14 cellular contexts compared by ENCODE assay signal in genomic region chr17:35569405-35569804, GRCh38. TPM values are rescaled to one million over a fixed set of nuclear protein-coding genes. Genes with fewer than 3 reads are reported as not detected.
DNase-seq lines count a peak whose midpoint lies in the region; ATAC-seq and TF ChIP-seq lines count a peak whose summit lies in the region.
"Had no signal": no experiment of that assay in that cellular context is flagged by ENCODE, and none has a peak within 500 bp of the region (broad histone marks: within the 10 kb centered on the region; RNA-seq: fewer than 3 reads in every experiment).

No MANE protein-coding gene starts in this region.

- DNase-seq in CD4-positive, alpha-beta T cell: no peak
- DNase-seq in HFF-Myc (ENCODE audit: extremely low read depth, low read depth) (no peak), T-helper 9 cell (no peak)
- DNase-seq in activated naive CD8-positive, alpha-beta T cell treated with anti-CD3 and anti-CD28 coated beads for 36 hours: no peak
- DNase-seq in naive thymus-derived CD4-positive, alpha-beta T cell: no peak
- DNase-seq: brain microvascular endothelial cell, DMS79 treated with DMSO at 0.1 percent for 48 hours, NCI-H1436 treated with DMSO at 0.1 percent for 48 hours, small intestine had no signal

- no peaks in the 10 kb centered on the region for H3K9me3 Mint-ChIP-seq in CD4-positive, alpha-beta T cell
- H3K9me3 Mint-ChIP-seq in activated naive CD8-positive, alpha-beta T cell treated with anti-CD3 and anti-CD28 coated beads for 36 hours: no peaks in the 10 kb centered on the region
- no peaks in the 10 kb centered on the region for H3K9me3 Mint-ChIP-seq in naive thymus-derived CD4-positive, alpha-beta T cell

- CTCF ChIA-PET in CD4-positive, alpha-beta T cell (lab: Charles Lee): interaction anchor here (0.6 kb wide), 1 partner anchor 214 kb away, joined by 3 read pairs; no protein-coding TSS in a partner anchor
- CTCF ChIA-PET in naive thymus-derived CD4-positive, alpha-beta T cell (lab: Charles Lee): interaction anchor here (0.6 kb wide), 1 partner anchor 30 kb away, joined by 3 read pairs; no protein-coding TSS in a partner anchor

- H3K4me3 ChIP-seq in HFF-Myc (replicated peaks; ENCODE audit: low read depth, low read length): peak overlapping the region; percentile 97
- H3K4me3 ChIP-seq in naive thymus-derived CD4-positive, alpha-beta T cell (ENCODE audit: low read length): no peak overlapping the region

- TF ChIP-seq CTCF in CD4-positive, alpha-beta T cell (IDR thresholded peaks at IDR 0.05): no peak
- TF ChIP-seq CTCF in HFF-Myc (IDR thresholded peaks at IDR 0.05; ENCODE audit: low read depth, low read length, missing control alignments): no peak

- no peaks in the 10 kb centered on the region for H3K9me3 ChIP-seq in CD4-positive, alpha-beta T cell (ENCODE audit: control insufficient read depth, low read length)
- no peaks in the 10 kb centered on the region for H3K9me3 ChIP-seq in naive thymus-derived CD4-positive, alpha-beta T cell (ENCODE audit: control insufficient read depth in 2 of 3, low read length in 3 of 3)

- H3K27ac Mint-ChIP-seq in CD4-positive, alpha-beta T cell: peak overlapping the region; percentile 32
- H3K27ac Mint-ChIP-seq in activated naive CD8-positive, alpha-beta T cell treated with anti-CD3 and anti-CD28 coated beads for 36 hours: peak overlapping the region; percentile 75
- H3K27ac Mint-ChIP-seq in naive thymus-derived CD4-positive, alpha-beta T cell: peak overlapping the region in 5 of 9 donors; percentile 5 to 77 (median 62)

- H3K36me3 Mint-ChIP-seq in CD4-positive, alpha-beta T cell (ENCODE audit: low read depth): peaks cover 12% of the 10 kb centered on the region
- peaks cover 11% of the 10 kb centered on the region for H3K36me3 Mint-ChIP-seq in activated naive CD8-positive, alpha-beta T cell treated with anti-CD3 and anti-CD28 coated beads for 36 hours
- peaks cover 0 to 3% (median 0%) of the 10 kb centered on the region in 5 donors for H3K36me3 Mint-ChIP-seq in naive thymus-derived CD4-positive, alpha-beta T cell

- peaks cover 36% of the 10 kb centered on the region for H3K4me1 Mint-ChIP-seq in CD4-positive, alpha-beta T cell (ENCODE audit: low read depth)
- peaks cover 17% of the 10 kb centered on the region for H3K4me1 Mint-ChIP-seq in activated naive CD8-positive, alpha-beta T cell treated with anti-CD3 and anti-CD28 coated beads for 36 hours
- H3K4me1 Mint-ChIP-seq in naive thymus-derived CD4-positive, alpha-beta T cell: peaks cover 18 to 49% (median 29%) of the 10 kb centered on the region in 7 donors

- intact Hi-C loops in CD4-positive, alpha-beta T cell (cut with DNase I, micrococcal nuclease): no loop called here
- intact Hi-C loops in naive thymus-derived CD4-positive, alpha-beta T cell (cut with micrococcal nuclease): no loop called here

- POLR2A ChIA-PET in CD4-positive, alpha-beta T cell (lab: Charles Lee): interaction anchor here (4.2 kb wide), 1 partner anchor 9 kb away, joined by 46 read pairs; the partner anchor contains the start of gene PEX12
- POLR2A ChIA-PET in naive thymus-derived CD4-positive, alpha-beta T cell (lab: Charles Lee): interaction anchor here (0.8 to 6.6 kb wide), 3 partner anchors 8 to 69 kb away, joined by 3 to 83 read pairs (median 4); partner anchors contain the start of gene PEX12

- no peaks in the 10 kb centered on the region for H3K27me3 ChIP-seq in CD4-positive, alpha-beta T cell (ENCODE audit: control insufficient read depth, insufficient read depth, low read length)
- no peaks in the 10 kb centered on the region for H3K27me3 ChIP-seq in naive thymus-derived CD4-positive, alpha-beta T cell (ENCODE audit: control insufficient read depth in 2 of 2, insufficient read depth in 2 of 2, low read length in 2 of 2)
- H3K27me3 ChIP-seq: brain microvascular endothelial cell had no signal

- ATAC-seq in CD4-positive, alpha-beta T cell (ENCODE audit: poor library complexity): no peak
- no peak for ATAC-seq in naive thymus-derived CD4-positive, alpha-beta T cell
- ATAC-seq in HG02884 (IDR thresholded peaks at IDR 0.05; ENCODE audit: unreplicated experiment) (no peak), GM19397 (IDR thresholded peaks at IDR 0.05; ENCODE audit: unreplicated experiment) (no peak), HG03460 (IDR thresholded peaks at IDR 0.05; ENCODE audit: unreplicated experiment) (no peak)
- ATAC-seq: activated CD4-positive, CD25-positive, alpha-beta regulatory T cell treated with anti-CD3 and anti-CD28 coated beads, Interleukin-2, amount 50 U/mL, for 24 hours; left lobe of liver had no signal

- H3K27me3 Mint-ChIP-seq in CD4-positive, alpha-beta T cell: no peaks in the 10 kb centered on the region
- H3K27me3 Mint-ChIP-seq in activated naive CD8-positive, alpha-beta T cell treated with anti-CD3 and anti-CD28 coated beads for 36 hours: no peaks in the 10 kb centered on the region
- peaks cover 0 to 14% (median 0%) of the 10 kb centered on the region in 5 donors for H3K27me3 Mint-ChIP-seq in naive thymus-derived CD4-positive, alpha-beta T cell

- H3K27ac ChIP-seq in CD4-positive, alpha-beta T cell (ENCODE audit: low read depth, low read length): no peak overlapping the region
- no peak overlapping the region for H3K27ac ChIP-seq in naive thymus-derived CD4-positive, alpha-beta T cell (ENCODE audit: low read depth, low read length)
- H3K27ac ChIP-seq: brain microvascular endothelial cell had no signal

- peak overlapping the region; percentile 78 for H3K4me3 Mint-ChIP-seq in CD4-positive, alpha-beta T cell
- H3K4me3 Mint-ChIP-seq in activated naive CD8-positive, alpha-beta T cell treated with anti-CD3 and anti-CD28 coated beads for 36 hours: peak overlapping the region; percentile 84
- H3K4me3 Mint-ChIP-seq in naive thymus-derived CD4-positive, alpha-beta T cell: peak overlapping the region; percentile 60 to 97 (median 72)

- H3K36me3 ChIP-seq in naive thymus-derived CD4-positive, alpha-beta T cell (ENCODE audit: control insufficient read depth in 2 of 3, insufficient read depth in 3 of 3, low read length in 3 of 3): peaks cover 0 to 3% (median 0%) of the 10 kb centered on the region in 3 experiments
- H3K36me3 ChIP-seq: brain microvascular endothelial cell had no signal

- H3K4me1 ChIP-seq in naive thymus-derived CD4-positive, alpha-beta T cell (ENCODE audit: control insufficient read depth in 2 of 2, insufficient read depth in 2 of 2, low read length in 2 of 2): peaks cover 14 to 20% of the 10 kb centered on the region in 2 donors

RNA-seq across cellular contexts. Expression of gene SLFN14, which starts 8.8 kb away (rescaled TPM):
- not detected for total RNA-seq in CD4-positive, alpha-beta T cell
- total RNA-seq in activated naive CD8-positive, alpha-beta T cell treated with anti-CD3 and anti-CD28 coated beads for 36 hours: under 1 TPM; 0.10 to 0.14 TPM
- not detected for total RNA-seq in naive thymus-derived CD4-positive, alpha-beta T cell
- under 1 TPM in 1 of 2 donors, not detected in 1; 0.06 TPM for polyA plus RNA-seq in naive thymus-derived CD4-positive, alpha-beta T cell
- polyA plus RNA-seq: small intestine had no signal

RNA-seq across cellular contexts. Expression of gene PEX12, which starts 9.0 kb away (rescaled TPM):
- total RNA-seq in CD4-positive, alpha-beta T cell: 1 to 10 TPM; 3.0 to 3.2 TPM
- 1 to 10 TPM; 6.6 to 6.9 TPM for total RNA-seq in activated naive CD8-positive, alpha-beta T cell treated with anti-CD3 and anti-CD28 coated beads for 36 hours
- 1 to 10 TPM; 2.9 to 8.0 (median 5.3) TPM for total RNA-seq in naive thymus-derived CD4-positive, alpha-beta T cell
- 1 to 10 TPM; 2.2 to 5.0 TPM for polyA plus RNA-seq in naive thymus-derived CD4-positive, alpha-beta T cell

RNA-seq across cellular contexts. Expression of gene AP2B1, which starts 17.7 kb away (rescaled TPM):
- 10 to 100 TPM; 67.0 to 69.2 TPM for total RNA-seq in CD4-positive, alpha-beta T cell
- 100 to 1,000 TPM; 147 to 150 TPM for total RNA-seq in activated naive CD8-positive, alpha-beta T cell treated with anti-CD3 and anti-CD28 coated beads for 36 hours
- 100 to 1,000 TPM in 4 of 5 experiments, 10 to 100 TPM in 1; 84.7 to 197 (median 136) TPM for total RNA-seq in naive thymus-derived CD4-positive, alpha-beta T cell
- polyA plus RNA-seq in naive thymus-derived CD4-positive, alpha-beta T cell: 10 to 100 TPM; 49.0 to 66.0 TPM

RNA-seq across cellular contexts. Expression of gene SLFN12L, which starts 31.9 kb away (rescaled TPM):
- total RNA-seq in CD4-positive, alpha-beta T cell: 10 to 100 TPM; 23.4 to 24.3 TPM
- 10 to 100 TPM; 32.6 to 35.9 TPM for total RNA-seq in activated naive CD8-positive, alpha-beta T cell treated with anti-CD3 and anti-CD28 coated beads for 36 hours
- total RNA-seq in naive thymus-derived CD4-positive, alpha-beta T cell: 100 to 1,000 TPM in 1 of 5 experiments, 10 to 100 TPM in 4; 41.7 to 111 (median 52.9) TPM
- 10 to 100 TPM; 12.0 to 13.6 TPM for polyA plus RNA-seq in naive thymus-derived CD4-positive, alpha-beta T cell
